21 cellular contexts compared by ENCODE assay signal in genomic region chr5:103272377-103272776, GRCh38. TPM values are rescaled to one million over a fixed set of nuclear protein-coding genes. Genes with fewer than 3 reads are reported as not detected.
DNase-seq lines count a peak whose midpoint lies in the region; ATAC-seq, FAIRE-seq and TF ChIP-seq lines count a peak whose summit lies in the region.
"Had no signal": no experiment of that assay in that cellular context is flagged by ENCODE, and none has a peak within 500 bp of the region (broad histone marks: within the 10 kb centered on the region; RNA-seq: fewer than 3 reads in every experiment).

No MANE protein-coding gene starts in this region.

- H3K27me3 ChIP-seq in KMS-11 (ENCODE audit: insufficient read depth, low read depth) = no peaks in the 10 kb centered on the region
- H3K27me3 ChIP-seq in K562 (ENCODE audit: control insufficient read depth in 2 of 2, insufficient read depth in 2 of 2, low read length in 2 of 2) = no peaks in the 10 kb centered on the region
- no peaks in the 10 kb centered on the region for H3K27me3 ChIP-seq in mesendoderm (ENCODE audit: insufficient read depth, low read length, poor library complexity)
- no peaks in the 10 kb centered on the region for H3K27me3 ChIP-seq in CD8-positive, alpha-beta memory T cell (ENCODE audit: insufficient read depth, low read length, poor library complexity, severe bottlenecking)
- H3K27me3 ChIP-seq: BLaER1, neural progenitor cell had no signal

- H2AFZ ChIP-seq in KMS-11 (ENCODE audit: low read depth) (no peak overlapping the region), K562 (ENCODE audit: low read depth, low read length) (no peak overlapping the region)
- H2AFZ ChIP-seq: neural progenitor cell had no signal

- CTCF ChIA-PET in K562 (lab: Yijun Ruan, JAX; ENCODE audit: low intra/inter-chr PET ratio) = no interaction called here
- CTCF ChIA-PET in CD8-positive, alpha-beta memory T cell (lab: Charles Lee) = interaction anchor here (1.4 to 1.6 kb wide), 3 partner anchors 9 to 12 kb away, joined by 3 to 4 read pairs (median 4); no protein-coding TSS in a partner anchor

- H4K5ac ChIP-seq in mesendoderm (ENCODE audit: low read length) = no peak overlapping the region

- no TSS peak for BruUV-seq in K562 (replicated peaks; lab: Mats Ljungman, UMichigan)

- H3K9me3 Mint-ChIP-seq in CD8-positive, alpha-beta memory T cell = no peaks in the 10 kb centered on the region
- H3K9me3 Mint-ChIP-seq: activated CD4-positive, alpha-beta memory T cell treated with anti-CD3 and anti-CD28 coated beads for 36 hours; H9; neural progenitor cell; stimulated activated naive CD8-positive, alpha-beta T cell treated with anti-CD3 and anti-CD28 coated beads, Interleukin-15, Interleukin-2, amounts not matched to agents 100 ng/mL and 50 ng/mL, for 24 hours had no signal

- H4K20me1 ChIP-seq in KMS-11 (ENCODE audit: insufficient read depth) = no peaks in the 10 kb centered on the region
- H4K20me1 ChIP-seq in K562 (replicated peaks; ENCODE audit: control insufficient read depth, insufficient read depth, low read length) = no peaks in the 10 kb centered on the region

- DNase-seq in K562 (ENCODE audit: extremely low read depth in 1 of 4, low spot score in 3 of 4) (no peak), mesendoderm (peak; percentile 48), amygdala (lab: John Stamatoyannopoulos, UW) (no peak)
- no peak for DNase-seq in CD8-positive, alpha-beta memory T cell
- no peak for DNase-seq in stimulated activated CD4-positive, alpha-beta T cell treated with anti-CD3 and anti-CD28 coated beads, Interleukin-4, amount 100 ng/mL, for 1 hour
- no peak for DNase-seq in NK-92 treated with Interleukin-12 subunit alpha and Interleukin-12 subunit beta, amount 100 ng/mL, for 24 hours (lab: John Stamatoyannopoulos, UW)
- DNase-seq: activated CD4-positive, alpha-beta memory T cell treated with anti-CD3 and anti-CD28 coated beads for 36 hours; activated gamma-delta T cell treated with Interleukin-2 at 50 U/mL for 16 hours; activated T-cell treated with anti-CD3 and anti-CD28 coated beads for 4 hours; anterior cingulate cortex; H9; KG1; NCI-H1930; NCI-H226 had no signal

- no peak overlapping the region for H3K4ac ChIP-seq in mesendoderm (ENCODE audit: low read depth, low read length)

- no peak for ATAC-seq in K562
- ATAC-seq: left lobe of liver had no signal

- peak; percentile 64 for FAIRE-seq in K562 (lab: Jason Lieb, UNC)
- FAIRE-seq: RCC 7860, small intestine had no signal

- H3K4me1 Mint-ChIP-seq in CD8-positive, alpha-beta memory T cell = peaks cover 12 to 26% (median 24%) of the 10 kb centered on the region in 3 donors
- H3K4me1 Mint-ChIP-seq: neural progenitor cell had no signal

- POLR2A ChIA-PET in K562 (lab: Yijun Ruan, JAX) = interaction anchor here (3.1 kb wide), 1 partner anchor 10 kb away, joined by 22 read pairs; no protein-coding TSS in a partner anchor
- POLR2A ChIA-PET in CD8-positive, alpha-beta memory T cell (lab: Charles Lee) = interaction anchor here (0.6 kb wide), 1 partner anchor 10 kb away, joined by 6 read pairs; no protein-coding TSS in a partner anchor

- H3K27me3 Mint-ChIP-seq in CD8-positive, alpha-beta memory T cell = no peaks in the 10 kb centered on the region
- H3K27me3 Mint-ChIP-seq: activated CD4-positive, alpha-beta memory T cell treated with anti-CD3 and anti-CD28 coated beads for 36 hours; stimulated activated naive CD8-positive, alpha-beta T cell treated with anti-CD3 and anti-CD28 coated beads, Interleukin-15, Interleukin-2, amounts not matched to agents 100 ng/mL and 50 ng/mL, for 24 hours had no signal

- no peak for TF ChIP-seq CTCF in KMS-11 (conservative IDR thresholded peaks at IDR 0.05; ENCODE audit: low read depth, low read length)
- TF ChIP-seq CTCF in K562 (IDR thresholded peaks at IDR 0.05 in 2 of 3, conservative IDR thresholded peaks at IDR 0.05 in 1 of 3; ENCODE audit: insufficient read depth in 2 of 3, low read depth in 1 of 3, low read length in 3 of 3) = no peak

- no peak overlapping the region for H3K23ac ChIP-seq in mesendoderm (ENCODE audit: low read length)

- H3K56ac ChIP-seq in mesendoderm (ENCODE audit: low read length) = no peak overlapping the region

- H3K79me1 ChIP-seq in mesendoderm (ENCODE audit: low read length) = peaks cover 7% of the 10 kb centered on the region

- H3K4me3 Mint-ChIP-seq in CD8-positive, alpha-beta memory T cell = no peak overlapping the region
- H3K4me3 Mint-ChIP-seq: activated CD4-positive, alpha-beta memory T cell treated with anti-CD3 and anti-CD28 coated beads for 36 hours; H9; neural progenitor cell; stimulated activated naive CD8-positive, alpha-beta T cell treated with anti-CD3 and anti-CD28 coated beads, Interleukin-15, Interleukin-2, amounts not matched to agents 100 ng/mL and 50 ng/mL, for 24 hours had no signal

- peak overlapping the region; percentile 76; the same call in 1 of the 2 replicates for H3K4me2 ChIP-seq in KMS-11
- no peak overlapping the region; the same call in 1 of the 2 replicates for H3K4me2 ChIP-seq in K562 (ENCODE audit: insufficient read depth, low read length)
- no peak overlapping the region for H3K4me2 ChIP-seq in mesendoderm (ENCODE audit: low read length)
- H3K4me2 ChIP-seq: BLaER1, neural progenitor cell had no signal

- H2BK5ac ChIP-seq in mesendoderm (ENCODE audit: low read length) = no peak overlapping the region

- H3K79me2 ChIP-seq in KMS-11 (ENCODE audit: insufficient read depth, low read depth) (peaks cover 24% of the 10 kb centered on the region), K562 (ENCODE audit: control insufficient read depth, insufficient read depth, low read length) (peaks cover 64% of the 10 kb centered on the region), mesendoderm (ENCODE audit: control insufficient read depth, insufficient read depth, low read length) (peaks cover 14% of the 10 kb centered on the region)

- H3K9ac ChIP-seq in KMS-11 (peak overlapping the region; percentile 6; the same call in 1 of the 2 replicates), K562 (ENCODE audit: insufficient read depth in 1 of 2, low read depth in 2 of 2, low read length in 2 of 2) (peak overlapping the region in 1 of 2 experiments; percentile 13; a peak in 1 of 4 replicates), mesendoderm (ENCODE audit: low read length) (no peak overlapping the region)
- H3K9ac ChIP-seq: BLaER1, neural progenitor cell had no signal

- no peak overlapping the region for H3K4me3 ChIP-seq in KMS-11 (IDR thresholded peaks at IDR 0.05; ENCODE audit: insufficient read depth, low read depth, low read length)
- H3K4me3 ChIP-seq in K562 = no peak overlapping the region
- no peak overlapping the region for H3K4me3 ChIP-seq in mesendoderm (ENCODE audit: low read length)
- no peak overlapping the region for H3K4me3 ChIP-seq in CD8-positive, alpha-beta memory T cell (ENCODE audit: low read length)
- H3K4me3 ChIP-seq: BLaER1, neural progenitor cell had no signal

- H3K9me1 ChIP-seq in K562 (ENCODE audit: control insufficient read depth, insufficient read depth, low read length) = no peaks in the 10 kb centered on the region

- H3K18ac ChIP-seq in mesendoderm (ENCODE audit: low read length) = peak overlapping the region; percentile 68

- H2BK120ac ChIP-seq in mesendoderm (ENCODE audit: low read depth, low read length) = no peak overlapping the region

- in situ Hi-C loops in K562 (cut with MboI) = no loop called here

- TF ChIP-seq EP300 in K562 (IDR thresholded peaks at IDR 0.05; ENCODE audit: low read length) = no peak

- 20% methylated on average over 2 of the region's 2 CpGs for WGBS in K562 (ENCODE audit: insufficient coverage, low coverage, missing lambda C conversion rate)
- WGBS in mesendoderm (ENCODE audit: extremely low coverage, insufficient coverage, low lambda C conversion rate) = no CpG with 5 or more reads among the region's 2 CpGs

- H3K27ac Mint-ChIP-seq in CD8-positive, alpha-beta memory T cell = no peak overlapping the region
- H3K27ac Mint-ChIP-seq: activated CD4-positive, alpha-beta memory T cell treated with anti-CD3 and anti-CD28 coated beads for 36 hours; H9; neural progenitor cell; stimulated activated naive CD8-positive, alpha-beta T cell treated with anti-CD3 and anti-CD28 coated beads, Interleukin-15, Interleukin-2, amounts not matched to agents 100 ng/mL and 50 ng/mL, for 24 hours had no signal

- peaks cover 5 to 15% (median 14%) of the 10 kb centered on the region in 3 donors for H3K36me3 Mint-ChIP-seq in CD8-positive, alpha-beta memory T cell

- no peak for TF ChIP-seq POLR2A in K562 (conservative IDR thresholded peaks at IDR 0.05)

- H3K9me3 ChIP-seq in K562 (replicated peaks; ENCODE audit: control insufficient read depth, insufficient read depth, low read depth, low read length) = no peaks in the 10 kb centered on the region
- H3K9me3 ChIP-seq in CD8-positive, alpha-beta memory T cell (ENCODE audit: low read length) = no peaks in the 10 kb centered on the region
- H3K9me3 ChIP-seq: BLaER1 had no signal

- no peak for TF ChIP-seq RAD21 in K562 (CRISPR knock-in tag; conservative IDR thresholded peaks at IDR 0.05 in 1 of 2, IDR thresholded peaks at IDR 0.05 in 1 of 2)

- H3K36me3 ChIP-seq in KMS-11 (ENCODE audit: insufficient read depth) (0 out of 2 replicates have a peak, but pooled peaks cover 5% of the 10 kb centered on the region), K562 (ENCODE audit: control insufficient read depth, insufficient read depth, low read length) (peaks cover 26% of the 10 kb centered on the region), mesendoderm (ENCODE audit: control insufficient read depth, insufficient read depth, low read length) (no peaks in the 10 kb centered on the region)
- H3K36me3 ChIP-seq in CD8-positive, alpha-beta memory T cell (ENCODE audit: insufficient read depth, low read length) = no peaks in the 10 kb centered on the region

- H4K8ac ChIP-seq in mesendoderm (ENCODE audit: low read depth, low read length) = no peak overlapping the region

- H3K27ac ChIP-seq in KMS-11 = peak overlapping the region; percentile 55; the same call in 1 of the 2 replicates
- H3K27ac ChIP-seq in K562 (ENCODE audit: extremely low read depth, low read depth, low read length) = peak overlapping the region; percentile 42; the same call in 2 of the 3 replicates
- no peak overlapping the region for H3K27ac ChIP-seq in mesendoderm (ENCODE audit: low read depth, low read length)
- H3K27ac ChIP-seq in CD8-positive, alpha-beta memory T cell (ENCODE audit: low read depth, low read length) = no peak overlapping the region
- H3K27ac ChIP-seq: BLaER1, neural progenitor cell had no signal

- no peak overlapping the region for H2AK5ac ChIP-seq in mesendoderm (ENCODE audit: low read length)

- no peak overlapping the region for H2BK15ac ChIP-seq in mesendoderm (replicated peaks; ENCODE audit: low read depth)

- intact Hi-C loops in K562 (cut with micrococcal nuclease) = no loop called here

- H3K4me1 ChIP-seq in KMS-11 (ENCODE audit: low read depth, poor library complexity, severe bottlenecking) (peaks cover 29% of the 10 kb centered on the region), K562 (replicated peaks in 1 of 2; ENCODE audit: control insufficient read depth in 2 of 2, insufficient read depth in 2 of 2, low read length in 2 of 2) (peaks cover 0 to 25% of the 10 kb centered on the region in 2 experiments; a peak in 3 of 5 replicates), mesendoderm (ENCODE audit: control insufficient read depth, low read depth, low read length) (peaks cover 8% of the 10 kb centered on the region)
- no peaks in the 10 kb centered on the region for H3K4me1 ChIP-seq in CD8-positive, alpha-beta memory T cell (ENCODE audit: insufficient read depth, low read length)
- H3K4me1 ChIP-seq: BLaER1 had no signal

RNA-seq across cellular contexts. Expression of gene MACIR, which starts 13.8 kb away (rescaled TPM):
- 5.9 and 8.4 TPM in 2 replicates for total RNA-seq in K562 (2011; cell fraction: chromatin; rRNA removed; ENCODE audit: low replicate concordance)
- total RNA-seq in K562 (2011; cell fraction: nucleolus; rRNA removed) = 2.3 and 3.8 TPM in 2 replicates
- 7.5 and 10.8 TPM in 2 replicates for total RNA-seq in K562 (2011; cell fraction: nucleoplasm; rRNA removed)
- total RNA-seq in K562 (2014; rRNA removed) = 6.2 and 8.6 TPM in 2 replicates
- 10.3 and 10.6 TPM in 2 replicates for total RNA-seq in K562 (2014; rRNA removed; fragmentation: Illumina TruSeq; extraction: Trizol)
- 9.4 and 10.6 TPM in 2 replicates for total RNA-seq in K562 (2015; rRNA removed; fragmentation: Illumina TruSeq; extraction: Trizol)
- total RNA-seq in K562 (2021) = 9.4 and 10.5 TPM in 2 replicates
- 9.5 and 9.9 TPM in 2 replicates for polyA plus RNA-seq in K562 (2011; rRNA removed)
- 5.0 and 5.9 TPM in 2 replicates for polyA plus RNA-seq in K562 (2011; cell fraction: cytosol; rRNA removed)
- 7.1 and 7.6 TPM in 2 replicates for polyA plus RNA-seq in K562 (2011; cell fraction: nucleus; rRNA removed)
- 7.0 TPM in 2 replicates for polyA plus RNA-seq in K562 (2012)
- 10.4 and 11.6 TPM in 2 replicates for polyA plus RNA-seq in K562 (2014; fragmentation: Illumina TruSeq; extraction: Trizol)
- 1 to 10 TPM; 1.4 to 2.7 TPM for polyA plus RNA-seq in K562 (2014; fragmentation: Nextera tagmentation; extraction: Ambion mirVana)
- 8.1 and 9.3 TPM in 2 replicates for polyA plus RNA-seq in K562 (2014; rRNA removed)
- 12.7 and 12.8 TPM in 2 replicates for polyA minus RNA-seq in K562 (2011; rRNA and poly(A)+ RNA removed)
- 4.8 and 6.3 TPM in 2 replicates for polyA minus RNA-seq in K562 (2011; cell fraction: cytosol; rRNA and poly(A)+ RNA removed)
- 4.8 and 8.6 TPM in 2 replicates for polyA minus RNA-seq in K562 (2011; cell fraction: nucleus; rRNA and poly(A)+ RNA removed)
- 10.5 TPM for polyA plus RNA-seq in mesendoderm (2013, experiment 1 of 2)
- 11.5 TPM for polyA plus RNA-seq in mesendoderm (2013, experiment 2 of 2)
- total RNA-seq in CD8-positive, alpha-beta memory T cell = 10 to 100 TPM in 1 of 2 experiments, 1 to 10 TPM in 1; 9.9 to 10.5 TPM
- polyA plus RNA-seq in CD8-positive, alpha-beta memory T cell = 2.8 TPM

Comparison
In these comparisons a context has a peak if more than half of its experiments do, and no peak if none do; other contexts are left out.
1. H3K27ac ChIP-seq: peak in KMS-11 (single experiment) and K562 (single experiment); none in mesendoderm (single experiment) and CD8-positive, alpha-beta memory T cell (single experiment).